In genomic region chr5:124948754-124949275, GRCh38 we compare ENCODE assay signal across 1 cellular context.
TF ChIP-seq lines count a peak whose summit lies in the region.

No MANE protein-coding gene starts in this region.

TF ChIP-seq in GM23338, 12 proteins besides CTCF, POLR2A, EP300 and RAD21 (continued from another document):
- TF ChIP-seq ZNF462 (CRISPR knock-in tag; IDR thresholded peaks at IDR 0.05) = no peak
